In the genomic region with DNA sequence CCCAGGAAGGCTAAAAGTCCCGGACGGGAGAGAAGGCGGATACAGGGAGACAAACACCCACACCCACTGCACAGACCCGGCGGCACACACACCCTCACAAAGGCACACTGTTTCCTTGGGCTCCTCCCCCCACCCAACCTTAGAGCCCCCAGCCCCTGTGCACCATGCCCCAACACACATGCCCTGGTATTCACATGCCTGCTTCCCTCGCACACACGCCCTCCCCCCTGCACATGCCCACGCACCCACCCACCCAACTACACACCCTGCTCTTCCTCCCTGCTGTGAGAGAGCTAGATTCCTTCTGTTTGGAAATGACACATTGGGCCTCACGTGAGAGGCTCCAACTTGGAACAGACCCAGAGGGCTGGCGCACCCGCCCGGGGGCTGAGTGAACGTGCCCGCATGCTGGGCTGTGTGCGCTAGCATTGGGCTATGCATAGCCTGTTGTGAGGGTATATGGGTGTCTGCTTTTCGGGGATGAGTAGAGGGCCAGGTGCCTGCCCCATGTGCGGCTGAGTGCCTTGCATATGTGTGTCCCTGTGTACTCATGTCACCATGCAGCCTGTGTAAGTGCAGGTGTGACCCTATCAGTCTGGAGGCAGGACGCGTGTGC, we compare ENCODE assay signal across 1 cellular context.
TF ChIP-seq lines count a peak whose summit lies in the region.

No MANE protein-coding gene starts in this region.

TF ChIP-seq in HEK293, 187 proteins besides CTCF, POLR2A, EP300 and RAD21 (continued from another document):
- TF ChIP-seq, protein P1, sequence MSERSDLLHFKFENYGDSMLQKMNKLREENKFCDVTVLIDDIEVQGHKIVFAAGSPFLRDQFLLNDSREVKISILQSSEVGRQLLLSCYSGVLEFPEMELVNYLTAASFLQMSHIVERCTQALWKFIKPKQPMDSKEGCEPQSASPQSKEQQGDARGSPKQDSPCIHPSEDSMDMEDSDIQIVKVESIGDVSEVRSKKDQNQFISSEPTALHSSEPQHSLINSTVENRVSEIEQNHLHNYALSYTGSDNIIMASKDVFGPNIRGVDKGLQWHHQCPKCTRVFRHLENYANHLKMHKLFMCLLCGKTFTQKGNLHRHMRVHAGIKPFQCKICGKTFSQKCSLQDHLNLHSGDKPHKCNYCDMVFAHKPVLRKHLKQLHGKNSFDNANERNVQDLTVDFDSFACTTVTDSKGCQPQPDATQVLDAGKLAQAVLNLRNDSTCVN (tag by site-specific recombination; optimal IDR thresholded peaks at IDR 0.05), result peak; percentile 45
- 0 out of 2 replicates have a peak, but pooled peaks have one; percentile 33 for TF ChIP-seq ZNF335 (tag by site-specific recombination; conservative IDR thresholded peaks at IDR 0.05)
- 0 out of 2 replicates have a peak, but pooled peaks have one; percentile 11 for TF ChIP-seq OSR2 (tag by site-specific recombination; IDR thresholded peaks at IDR 0.05)
- TF ChIP-seq ZNF501 (tag by site-specific recombination; IDR thresholded peaks at IDR 0.05), result peak; percentile 21; the same call in 1 of the 2 replicates
- no peak for TF ChIP-seq ZNF274 (IDR thresholded peaks at IDR 0.05; ENCODE audit: low read length)
- no peak for TF ChIP-seq ZNF274 (tag by site-specific recombination; IDR thresholded peaks at IDR 0.05; ENCODE audit: borderline replicate concordance)
- peak; percentile 36 for TF ChIP-seq GLIS1 (tag by site-specific recombination; IDR thresholded peaks at IDR 0.05)
- TF ChIP-seq KLF1 (tag by site-specific recombination; IDR thresholded peaks at IDR 0.05), result peak; percentile 60
- TF ChIP-seq SCRT2 (tag by site-specific recombination; IDR thresholded peaks at IDR 0.05), result peak; percentile 25; the same call in 1 of the 2 replicates
- TF ChIP-seq, protein P2, sequence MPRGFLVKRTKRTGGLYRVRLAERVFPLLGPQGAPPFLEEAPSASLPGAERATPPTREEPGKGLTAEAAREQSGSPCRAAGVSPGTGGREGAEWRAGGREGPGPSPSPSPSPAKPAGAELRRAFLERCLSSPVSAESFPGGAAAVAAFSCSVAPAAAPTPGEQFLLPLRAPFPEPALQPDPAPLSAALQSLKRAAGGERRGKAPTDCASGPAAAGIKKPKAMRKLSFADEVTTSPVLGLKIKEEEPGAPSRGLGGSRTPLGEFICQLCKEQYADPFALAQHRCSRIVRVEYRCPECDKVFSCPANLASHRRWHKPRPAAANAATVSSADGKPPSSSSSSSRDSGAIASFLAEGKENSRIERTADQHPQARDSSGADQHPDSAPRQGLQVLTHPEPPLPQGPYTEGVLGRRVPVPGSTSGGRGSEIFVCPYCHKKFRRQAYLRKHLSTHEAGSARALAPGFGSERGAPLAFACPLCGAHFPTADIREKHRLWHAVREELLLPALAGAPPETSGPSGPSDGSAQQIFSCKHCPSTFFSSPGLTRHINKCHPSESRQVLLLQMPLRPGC (tag by site-specific recombination; IDR thresholded peaks at IDR 0.05), result 0 out of 2 replicates have a peak, but pooled peaks have one; percentile 25
- TF ChIP-seq ZNF10 (tag by site-specific recombination; IDR thresholded peaks at IDR 0.05), result no peak
- no peak for TF ChIP-seq ZNF548 (tag by site-specific recombination; IDR thresholded peaks at IDR 0.05)
- TF ChIP-seq, protein P3, sequence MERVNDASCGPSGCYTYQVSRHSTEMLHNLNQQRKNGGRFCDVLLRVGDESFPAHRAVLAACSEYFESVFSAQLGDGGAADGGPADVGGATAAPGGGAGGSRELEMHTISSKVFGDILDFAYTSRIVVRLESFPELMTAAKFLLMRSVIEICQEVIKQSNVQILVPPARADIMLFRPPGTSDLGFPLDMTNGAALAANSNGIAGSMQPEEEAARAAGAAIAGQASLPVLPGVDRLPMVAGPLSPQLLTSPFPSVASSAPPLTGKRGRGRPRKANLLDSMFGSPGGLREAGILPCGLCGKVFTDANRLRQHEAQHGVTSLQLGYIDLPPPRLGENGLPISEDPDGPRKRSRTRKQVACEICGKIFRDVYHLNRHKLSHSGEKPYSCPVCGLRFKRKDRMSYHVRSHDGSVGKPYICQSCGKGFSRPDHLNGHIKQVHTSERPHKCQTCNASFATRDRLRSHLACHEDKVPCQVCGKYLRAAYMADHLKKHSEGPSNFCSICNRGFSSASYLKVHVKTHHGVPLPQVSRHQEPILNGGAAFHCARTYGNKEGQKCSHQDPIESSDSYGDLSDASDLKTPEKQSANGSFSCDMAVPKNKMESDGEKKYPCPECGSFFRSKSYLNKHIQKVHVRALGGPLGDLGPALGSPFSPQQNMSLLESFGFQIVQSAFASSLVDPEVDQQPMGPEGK (tag by site-specific recombination; IDR thresholded peaks at IDR 0.05), result peak; percentile 89
- TF ChIP-seq SP2 (tag by site-specific recombination; IDR thresholded peaks at IDR 0.05), result peak; percentile 18; the same call in 1 of the 2 replicates
- TF ChIP-seq, protein P4, sequence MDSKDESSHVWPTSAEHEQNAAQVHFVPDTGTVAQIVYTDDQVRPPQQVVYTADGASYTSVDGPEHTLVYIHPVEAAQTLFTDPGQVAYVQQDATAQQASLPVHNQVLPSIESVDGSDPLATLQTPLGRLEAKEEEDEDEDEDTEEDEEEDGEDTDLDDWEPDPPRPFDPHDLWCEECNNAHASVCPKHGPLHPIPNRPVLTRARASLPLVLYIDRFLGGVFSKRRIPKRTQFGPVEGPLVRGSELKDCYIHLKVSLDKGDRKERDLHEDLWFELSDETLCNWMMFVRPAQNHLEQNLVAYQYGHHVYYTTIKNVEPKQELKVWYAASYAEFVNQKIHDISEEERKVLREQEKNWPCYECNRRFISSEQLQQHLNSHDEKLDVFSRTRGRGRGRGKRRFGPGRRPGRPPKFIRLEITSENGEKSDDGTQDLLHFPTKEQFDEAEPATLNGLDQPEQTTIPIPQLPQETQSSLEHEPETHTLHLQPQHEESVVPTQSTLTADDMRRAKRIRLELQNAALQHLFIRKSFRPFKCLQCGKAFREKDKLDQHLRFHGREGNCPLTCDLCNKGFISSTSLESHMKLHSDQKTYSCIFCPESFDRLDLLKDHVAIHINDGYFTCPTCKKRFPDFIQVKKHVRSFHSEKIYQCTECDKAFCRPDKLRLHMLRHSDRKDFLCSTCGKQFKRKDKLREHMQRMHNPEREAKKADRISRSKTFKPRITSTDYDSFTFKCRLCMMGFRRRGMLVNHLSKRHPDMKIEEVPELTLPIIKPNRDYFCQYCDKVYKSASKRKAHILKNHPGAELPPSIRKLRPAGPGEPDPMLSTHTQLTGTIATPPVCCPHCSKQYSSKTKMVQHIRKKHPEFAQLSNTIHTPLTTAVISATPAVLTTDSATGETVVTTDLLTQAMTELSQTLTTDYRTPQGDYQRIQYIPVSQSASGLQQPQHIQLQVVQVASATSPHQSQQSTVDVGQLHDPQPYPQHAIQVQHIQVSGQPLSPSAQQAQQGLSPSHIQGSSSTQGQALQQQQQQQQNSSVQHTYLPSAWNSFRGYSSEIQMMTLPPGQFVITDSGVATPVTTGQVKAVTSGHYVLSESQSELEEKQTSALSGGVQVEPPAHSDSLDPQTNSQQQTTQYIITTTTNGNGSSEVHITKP (tag by site-specific recombination; IDR thresholded peaks at IDR 0.05), result peak; percentile 62
- TF ChIP-seq ZNF777 (tag by site-specific recombination; IDR thresholded peaks at IDR 0.05; ENCODE audit: borderline replicate concordance), result no peak
- peak; percentile 92 for TF ChIP-seq ZBTB8A (tag by site-specific recombination; IDR thresholded peaks at IDR 0.05)
- TF ChIP-seq SETDB1 (IDR thresholded peaks at IDR 0.05; ENCODE audit: insufficient read length, low read length), result no peak
- TF ChIP-seq, protein P5, sequence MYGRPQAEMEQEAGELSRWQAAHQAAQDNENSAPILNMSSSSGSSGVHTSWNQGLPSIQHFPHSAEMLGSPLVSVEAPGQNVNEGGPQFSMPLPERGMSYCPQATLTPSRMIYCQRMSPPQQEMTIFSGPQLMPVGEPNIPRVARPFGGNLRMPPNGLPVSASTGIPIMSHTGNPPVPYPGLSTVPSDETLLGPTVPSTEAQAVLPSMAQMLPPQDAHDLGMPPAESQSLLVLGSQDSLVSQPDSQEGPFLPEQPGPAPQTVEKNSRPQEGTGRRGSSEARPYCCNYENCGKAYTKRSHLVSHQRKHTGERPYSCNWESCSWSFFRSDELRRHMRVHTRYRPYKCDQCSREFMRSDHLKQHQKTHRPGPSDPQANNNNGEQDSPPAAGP (tag by site-specific recombination; IDR thresholded peaks at IDR 0.05), result peak; percentile 47
- TF ChIP-seq, protein P6, sequence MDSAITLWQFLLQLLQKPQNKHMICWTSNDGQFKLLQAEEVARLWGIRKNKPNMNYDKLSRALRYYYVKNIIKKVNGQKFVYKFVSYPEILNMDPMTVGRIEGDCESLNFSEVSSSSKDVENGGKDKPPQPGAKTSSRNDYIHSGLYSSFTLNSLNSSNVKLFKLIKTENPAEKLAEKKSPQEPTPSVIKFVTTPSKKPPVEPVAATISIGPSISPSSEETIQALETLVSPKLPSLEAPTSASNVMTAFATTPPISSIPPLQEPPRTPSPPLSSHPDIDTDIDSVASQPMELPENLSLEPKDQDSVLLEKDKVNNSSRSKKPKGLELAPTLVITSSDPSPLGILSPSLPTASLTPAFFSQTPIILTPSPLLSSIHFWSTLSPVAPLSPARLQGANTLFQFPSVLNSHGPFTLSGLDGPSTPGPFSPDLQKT (IDR thresholded peaks at IDR 0.05; ENCODE audit: borderline replicate concordance, low read depth, low read length), result no peak
- TF ChIP-seq EGR2 (tag by site-specific recombination; IDR thresholded peaks at IDR 0.05; ENCODE audit: low read depth), result peak; percentile 94
- peak; percentile 40 for TF ChIP-seq SP7 (tag by site-specific recombination; IDR thresholded peaks at IDR 0.05)
- no peak for TF ChIP-seq ZNF785 (tag by site-specific recombination; IDR thresholded peaks at IDR 0.05)
- TF ChIP-seq HOXD13 (CRISPR knock-in tag; IDR thresholded peaks at IDR 0.05; ENCODE audit: borderline replicate concordance), result no peak
